Comparison of ENCODE assay signal across 8 cellular contexts in genomic region chr17:21286066-21286770, GRCh38. TPM values are rescaled to one million over a fixed set of nuclear protein-coding genes. Genes with fewer than 3 reads are reported as not detected.
A peak's percentile ranks its signal among the peaks of the same experiment; 100 is the strongest.
DNase-seq lines count a peak whose midpoint lies in the region; ATAC-seq, FAIRE-seq and TF ChIP-seq lines count a peak whose summit lies in the region.

No MANE protein-coding gene starts in this region.

- TF ChIP-seq CTCF in Calu3 (IDR thresholded peaks at IDR 0.05; ENCODE audit: unreplicated experiment) (no peak), choroid plexus epithelial cell (conservative IDR thresholded peaks at IDR 0.05; ENCODE audit: low read depth, low read length) (no peak), HepG2 (CRISPR knock-in tag; IDR thresholded peaks at IDR 0.05) (no peak)

- TF ChIP-seq RAD21 in HepG2 (CRISPR knock-in tag; IDR thresholded peaks at IDR 0.05), result no peak

- no peaks in the 10 kb centered on the region for H3K27me3 Mint-ChIP-seq in Calu3 (ENCODE audit: unreplicated experiment)
- H3K27me3 Mint-ChIP-seq in IgD-negative memory B cell, result no peaks in the 10 kb centered on the region
- no peaks in the 10 kb centered on the region for H3K27me3 Mint-ChIP-seq in stimulated activated naive CD8-positive, alpha-beta T cell treated with anti-CD3 and anti-CD28 coated beads, Interleukin-15, amount 100 ng/mL, for 72 hours

- peaks cover 70% of the 10 kb centered on the region for H3K36me3 Mint-ChIP-seq in Calu3 (ENCODE audit: insufficient read depth, unreplicated experiment)
- H3K36me3 Mint-ChIP-seq in IgD-negative memory B cell, result no peaks in the 10 kb centered on the region

- DNase-seq in Calu3 (peak; percentile 84), choroid plexus epithelial cell (ENCODE audit: low read depth) (peak; percentile 99), HepG2 (ENCODE audit: low spot score) (peak; percentile 96)
- DNase-seq in stimulated activated naive CD8-positive, alpha-beta T cell treated with anti-CD3 and anti-CD28 coated beads, Interleukin-15, amount 100 ng/mL, for 72 hours, result no peak

- H3K9me3 ChIP-seq in HepG2 (ENCODE audit: low read length), result no peaks in the 10 kb centered on the region

- WGBS in HepG2 (ENCODE audit: low lambda C conversion rate), result 0% methylated on average over 7 of the region's 16 CpGs

- peaks cover 42% of the 10 kb centered on the region for H3K4me1 ChIP-seq in HepG2 (ENCODE audit: insufficient read depth, low read length)

- H3K27ac ChIP-seq in HepG2 (ENCODE audit: extremely low read length, insufficient read depth, low read length), result peak overlapping the region; percentile 90

- peaks cover 2 to 18% of the 10 kb centered on the region in 2 experiments; a peak in 4 of 5 replicates for H3K27me3 ChIP-seq in HepG2 (ENCODE audit: control insufficient read depth in 1 of 2, insufficient read depth in 2 of 2, low read length in 2 of 2)

- BruUV-seq in Calu3 (replicated peaks; lab: Mats Ljungman, UMichigan), result TSS peak; percentile 98
- no TSS peak for BruUV-seq in HepG2 (replicated peaks; lab: Mats Ljungman, UMichigan)

- intact Hi-C loops in Calu3 (cut with micrococcal nuclease; ENCODE audit: unreplicated experiment) (loop anchor here (5.0 to 10.0 kb wide), 2 partner anchors 159 to 229 kb away; partner anchors contain the start of gene DHRS7B), HepG2 (cut with micrococcal nuclease; ENCODE audit: unreplicated experiment) (loop anchor here (5.0 to 10.0 kb wide), 2 partner anchors 34 to 241 kb away; partner anchors contain the start of genes NATD1 and USP22)

- H3K4me3 ChIP-seq in choroid plexus epithelial cell (ENCODE audit: low read depth, low read length) (peak overlapping the region; percentile 80), HepG2 (replicated peaks in 1 of 3; ENCODE audit: insufficient read depth in 1 of 3, low read depth in 2 of 3, low read length in 3 of 3) (peak overlapping the region; percentile 82 to 96 (median 95))

- H3K4me3 Mint-ChIP-seq in Calu3 (ENCODE audit: low read depth, unreplicated experiment), result peak overlapping the region; percentile 89
- peak overlapping the region; percentile 92 to 97 (median 94) for H3K4me3 Mint-ChIP-seq in IgD-negative memory B cell
- peak overlapping the region; percentile 93 to 99 for H3K4me3 Mint-ChIP-seq in stimulated activated naive CD8-positive, alpha-beta T cell treated with anti-CD3 and anti-CD28 coated beads, Interleukin-15, amount 100 ng/mL, for 72 hours

- H3K4me2 ChIP-seq in HepG2 (ENCODE audit: low read depth, low read length), result peak overlapping the region; percentile 93

- CTCF ChIA-PET in Calu3 (lab: Charles Lee), result interaction anchor here (1.2 to 1.4 kb wide), 2 partner anchors 11 to 167 kb away, joined by 3 read pairs; no protein-coding TSS in a partner anchor
- CTCF ChIA-PET in HepG2 (lab: Yijun Ruan, JAX; ENCODE audit: low intra/inter-chr PET ratio, low total read pairs), result no interaction called here

- TF ChIP-seq EP300 in HepG2 (IDR thresholded peaks at IDR 0.05; ENCODE audit: low read depth in 2 of 2, low read length in 2 of 2) (peak in 1 of 2 experiments; percentile 71; a peak in 2 of 4 replicates), HepG2 (CRISPR knock-in tag; IDR thresholded peaks at IDR 0.05; ENCODE audit: borderline replicate concordance) (peak; percentile 16; the same call in 1 of the 2 replicates)

- peak; percentile 33; the same call in 1 of the 2 replicates for TF ChIP-seq POLR2A in Raji (IDR thresholded peaks at IDR 0.05; ENCODE audit: insufficient read depth, low read depth, low read length)
- peak; percentile 71 to 88 for TF ChIP-seq POLR2A in HepG2 (IDR thresholded peaks at IDR 0.05; ENCODE audit: insufficient read depth in 1 of 2, low read depth in 2 of 2, low read length in 2 of 2)

- peaks cover 15% of the 10 kb centered on the region for H4K20me1 ChIP-seq in HepG2 (ENCODE audit: insufficient read depth, low read length)

- H3K4me1 Mint-ChIP-seq in Calu3 (ENCODE audit: low read depth, unreplicated experiment) (peaks cover 33% of the 10 kb centered on the region), IgD-negative memory B cell (peaks cover 34 to 49% (median 46%) of the 10 kb centered on the region in 3 donors)
- H3K4me1 Mint-ChIP-seq in stimulated activated naive CD8-positive, alpha-beta T cell treated with anti-CD3 and anti-CD28 coated beads, Interleukin-15, amount 100 ng/mL, for 72 hours, result peaks cover 70% of the 10 kb centered on the region

- H3K79me2 ChIP-seq in HepG2 (ENCODE audit: insufficient read depth, low read length), result peaks cover 60% of the 10 kb centered on the region

- peaks cover under 1 to 3% of the 10 kb centered on the region in 2 experiments; a peak in 2 of 5 replicates for H3K36me3 ChIP-seq in HepG2 (replicated peaks in 1 of 2; ENCODE audit: control insufficient read depth in 1 of 2, insufficient read depth in 2 of 2, low read length in 2 of 2)

- H2AFZ ChIP-seq in HepG2 (ENCODE audit: low read length), result no peak overlapping the region

- peak overlapping the region; percentile 90 for H3K9ac ChIP-seq in HepG2 (ENCODE audit: insufficient read depth, low read depth, low read length)

- FAIRE-seq in HepG2 (lab: Jason Lieb, UNC), result peak; percentile 96

- in situ Hi-C loops in HepG2 (cut with HindIII; ENCODE audit: extremely low pct_ligation_motif_present, low pct_unique_long_range_greater_than_20kb), result loop anchor here (10.0 kb wide), 2 partner anchors 161 to 169 kb away; partner anchors contain the start of gene DHRS7B

- POLR2A ChIA-PET in HepG2 (lab: Yijun Ruan, JAX), result interaction anchor here (0.6 to 4.1 kb wide), 12 partner anchors 11 to 265 kb away, joined by 3 to 56 read pairs (median 4); partner anchors contain the start of genes TMEM11 and USP22

- H3K9me3 Mint-ChIP-seq in Calu3 (ENCODE audit: low read depth, unreplicated experiment) (no peaks in the 10 kb centered on the region), IgD-negative memory B cell (peaks cover 0 to 2% (median 0%) of the 10 kb centered on the region in 3 donors)
- H3K9me3 Mint-ChIP-seq in stimulated activated naive CD8-positive, alpha-beta T cell treated with anti-CD3 and anti-CD28 coated beads, Interleukin-15, amount 100 ng/mL, for 72 hours, result no peaks in the 10 kb centered on the region

- H3K27ac Mint-ChIP-seq in Calu3 (ENCODE audit: unreplicated experiment) (peak overlapping the region; percentile 98), IgD-negative memory B cell (peak overlapping the region; percentile 98 to 99 (median 99))
- H3K27ac Mint-ChIP-seq in stimulated activated naive CD8-positive, alpha-beta T cell treated with anti-CD3 and anti-CD28 coated beads, Interleukin-15, amount 100 ng/mL, for 72 hours, result peak overlapping the region; percentile 95 to 98

- peak; percentile 58 for ATAC-seq in HepG2
- no peak for ATAC-seq in stimulated activated naive CD8-positive, alpha-beta T cell treated with anti-CD3 and anti-CD28 coated beads, Interleukin-15, amount 100 ng/mL, for 72 hours
- ATAC-seq in HG02798 (IDR thresholded peaks at IDR 0.05; ENCODE audit: poor library complexity, unreplicated experiment), result no peak
- no peak for ATAC-seq in HG02623 (IDR thresholded peaks at IDR 0.05; ENCODE audit: unreplicated experiment)

RNA-seq across cellular contexts. Expression of gene MAP2K3, which starts 1.7 kb away (rescaled TPM):
- total RNA-seq in Calu3 (2022) (93.5 and 111 TPM in 2 replicates), HepG2 (2016; rRNA removed; fragmentation: Illumina TruSeq; extraction: Trizol) (20.5 and 39.8 TPM in 2 replicates)
- polyA plus RNA-seq in IgD-negative memory B cell (131 TPM), HepG2 (2011; rRNA removed) (27.4 and 31.9 TPM in 2 replicates)
- total RNA-seq in HepG2 (2016; cell fraction: cytosol; rRNA removed; fragmentation: Illumina TruSeq; extraction: Trizol; ENCODE audit: low read depth), result 7.7 and 8.7 TPM in 2 replicates
- 18.3 and 35.2 TPM in 2 replicates for total RNA-seq in HepG2 (2016; cell fraction: insoluble cytoplasmic fraction; rRNA removed; fragmentation: Illumina TruSeq; extraction: Trizol)
- 33.7 and 35.8 TPM in 2 replicates for total RNA-seq in HepG2 (2016; cell fraction: membrane; rRNA removed; fragmentation: Illumina TruSeq; extraction: Trizol)
- total RNA-seq in HepG2 (2016; cell fraction: nucleus; rRNA removed; fragmentation: Illumina TruSeq; extraction: Trizol), result 32.1 and 34.9 TPM in 2 replicates
- polyA plus RNA-seq in HepG2 (2011; cell fraction: cytosol; rRNA removed), result 31.3 and 32.8 TPM in 2 replicates
- polyA plus RNA-seq in HepG2 (2011; cell fraction: nucleus; rRNA removed), result 53.3 and 53.4 TPM in 2 replicates
- 39.9 and 42.2 TPM in 2 replicates for polyA plus RNA-seq in HepG2 (2012)
- polyA plus RNA-seq in HepG2 (2016; cell fraction: cytosol; fragmentation: Illumina TruSeq; extraction: Trizol; ENCODE audit: low read depth), result 14.1 and 15.9 TPM in 2 replicates
- polyA plus RNA-seq in HepG2 (2016; cell fraction: insoluble cytoplasmic fraction; fragmentation: Illumina TruSeq; extraction: Trizol; ENCODE audit: low read depth), result 67.2 and 88.4 TPM in 2 replicates
- 51.1 and 52.5 TPM in 2 replicates for polyA plus RNA-seq in HepG2 (2016; cell fraction: membrane; fragmentation: Illumina TruSeq; extraction: Trizol; ENCODE audit: low read depth)
- 86.9 and 97.6 TPM in 2 replicates for polyA plus RNA-seq in HepG2 (2016; cell fraction: nucleus; fragmentation: Illumina TruSeq; extraction: Trizol; ENCODE audit: insufficient read depth, low read depth)
- polyA minus RNA-seq in HepG2 (2011; rRNA and poly(A)+ RNA removed; ENCODE audit: low replicate concordance), result 26.9 and 40.6 TPM in 2 replicates
- 19.3 and 21.4 TPM in 2 replicates for polyA minus RNA-seq in HepG2 (2011; cell fraction: cytosol; rRNA and poly(A)+ RNA removed)
- 16.0 and 18.3 TPM in 2 replicates for polyA minus RNA-seq in HepG2 (2011; cell fraction: nucleus; rRNA and poly(A)+ RNA removed)

RNA-seq across cellular contexts. Expression of gene NATD1, which starts 33.0 kb away (rescaled TPM):
- total RNA-seq in Calu3 (2022) (1.5 and 1.7 TPM in 2 replicates), HepG2 (2016; rRNA removed; fragmentation: Illumina TruSeq; extraction: Trizol) (0.31 and 0.45 TPM in 2 replicates)
- polyA plus RNA-seq in IgD-negative memory B cell (0.45 TPM), HepG2 (2011; rRNA removed) (2.3 and 2.9 TPM in 2 replicates)
- 0.18 and 0.30 TPM in 2 replicates for total RNA-seq in HepG2 (2016; cell fraction: cytosol; rRNA removed; fragmentation: Illumina TruSeq; extraction: Trizol; ENCODE audit: low read depth)
- 0.28 and 0.43 TPM in 2 replicates for total RNA-seq in HepG2 (2016; cell fraction: insoluble cytoplasmic fraction; rRNA removed; fragmentation: Illumina TruSeq; extraction: Trizol)
- total RNA-seq in HepG2 (2016; cell fraction: membrane; rRNA removed; fragmentation: Illumina TruSeq; extraction: Trizol), result 0.38 and 0.43 TPM in 2 replicates
- 0.34 and 0.44 TPM in 2 replicates for total RNA-seq in HepG2 (2016; cell fraction: nucleus; rRNA removed; fragmentation: Illumina TruSeq; extraction: Trizol)
- polyA plus RNA-seq in HepG2 (2011; cell fraction: cytosol; rRNA removed), result 2.2 and 2.3 TPM in 2 replicates
- 2.5 and 3.4 TPM in 2 replicates for polyA plus RNA-seq in HepG2 (2011; cell fraction: nucleus; rRNA removed)
- 2.2 and 3.4 TPM in 2 replicates for polyA plus RNA-seq in HepG2 (2012)
- 0.19 and 0.27 TPM in 2 replicates for polyA plus RNA-seq in HepG2 (2016; cell fraction: cytosol; fragmentation: Illumina TruSeq; extraction: Trizol; ENCODE audit: low read depth)
- polyA plus RNA-seq in HepG2 (2016; cell fraction: insoluble cytoplasmic fraction; fragmentation: Illumina TruSeq; extraction: Trizol; ENCODE audit: low read depth), result 0.74 and 0.80 TPM in 2 replicates
- 0.39 and 0.44 TPM in 2 replicates for polyA plus RNA-seq in HepG2 (2016; cell fraction: membrane; fragmentation: Illumina TruSeq; extraction: Trizol; ENCODE audit: low read depth)
- polyA plus RNA-seq in HepG2 (2016; cell fraction: nucleus; fragmentation: Illumina TruSeq; extraction: Trizol; ENCODE audit: insufficient read depth, low read depth), result 1.1 TPM in 2 replicates
- 2.3 and 4.5 TPM in 2 replicates for polyA minus RNA-seq in HepG2 (2011; rRNA and poly(A)+ RNA removed; ENCODE audit: low replicate concordance)
- polyA minus RNA-seq in HepG2 (2011; cell fraction: cytosol; rRNA and poly(A)+ RNA removed), result 1.8 and 2.8 TPM in 2 replicates
- 1.5 and 2.9 TPM in 2 replicates for polyA minus RNA-seq in HepG2 (2011; cell fraction: nucleus; rRNA and poly(A)+ RNA removed)

Comparison
In these comparisons a context has a peak if more than half of its experiments do, and no peak if none do; other contexts are left out.
1. DNase-seq: peak in Calu3 (single experiment), choroid plexus epithelial cell (single experiment) and HepG2 (single experiment); none in stimulated activated naive CD8-positive, alpha-beta T cell treated with anti-CD3 and anti-CD28 coated beads, Interleukin-15, amount 100 ng/mL, for 72 hours (0 of 2).
2. Peak in every context shown above with its lines, with median percentiles within 50 percentile points of each other: H3K27ac Mint-ChIP-seq and H3K4me3 Mint-ChIP-seq.